ENCODE assay signal across 25 cellular contexts in the genomic region with DNA sequence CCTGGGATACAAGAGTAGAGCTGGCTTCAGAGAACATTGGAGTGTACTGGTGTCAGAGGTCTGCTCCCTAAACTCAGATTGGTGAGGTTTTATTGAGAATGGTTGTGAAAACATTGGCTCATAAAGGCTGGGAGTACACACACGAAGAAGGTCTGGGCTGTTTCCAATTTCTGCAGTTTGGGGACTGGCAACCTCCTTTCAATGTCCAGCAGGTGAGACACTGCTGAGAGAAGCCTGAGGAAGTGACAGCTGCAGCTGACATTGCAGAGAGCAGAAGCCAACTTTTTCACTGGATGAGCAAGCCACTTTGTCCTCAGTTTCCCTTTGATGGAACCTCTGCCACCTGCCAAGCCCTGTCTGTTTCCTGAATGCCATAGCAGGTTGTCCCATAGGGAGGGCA.
"Had no signal": no experiment of that assay in that cellular context is flagged by ENCODE, and none has a peak within 500 bp of the region (broad histone marks: within the 10 kb centered on the region; RNA-seq: fewer than 3 reads in every experiment).

No MANE protein-coding gene starts in this region.

- ATAC-seq: naive thymus-derived CD4-positive, alpha-beta T cell; natural killer cell; pancreas; psoas muscle; right cardiac atrium; right lobe of liver; stimulated activated effector memory CD8-positive, alpha-beta T cell treated with anti-CD3 and anti-CD28 coated beads, Interleukin-12 subunit alpha, Interleukin-12 subunit beta, amount 100 ng/mL, for 72 hours; stimulated activated naive B cell treated with anti-CD40 and anti-IgM and Interleukin-4, amounts not matched to agents 10 μg/mL and 1 μg/mL and 100 μg/mL, for 72 hours had no signal

- DNase-seq: naive thymus-derived CD4-positive, alpha-beta T cell; natural killer cell; occipital lobe; pancreas; posterior cingulate gyrus; psoas muscle; right cardiac atrium; right lobe of liver; sigmoid colon; small intestine; stimulated activated CD4-positive, alpha-beta T cell treated with anti-CD3 and anti-CD28 coated beads, Interleukin-15, amount 100 ng/mL, for 24 hours; stimulated activated CD4-positive, alpha-beta T cell treated with anti-CD3 and anti-CD28 coated beads, Interleukin-2, amount 100 ng/mL, for 24 hours; stimulated activated CD4-positive, alpha-beta T cell treated with anti-CD3 and anti-CD28 coated beads, Interleukin-2, amount 100 ng/mL, for 48 hours; stimulated activated CD4-positive, alpha-beta T cell treated with anti-CD3 and anti-CD28 coated beads, Interleukin-4, amount 100 ng/mL, for 24 hours; stimulated activated naive B cell treated with anti-CD40 and anti-IgM and Interleukin-4, amounts not matched to agents 10 μg/mL and 1 μg/mL and 100 μg/mL, for 72 hours; stimulated activated naive CD4-positive, alpha-beta T cell treated with Interleukin-2 at 50 U/mL for 16 hours; stomach; thyroid gland; trophoblast cell; upper lobe of left lung had no signal

- H3K9me3 Mint-ChIP-seq: natural killer cell; nephron; neural progenitor cell; stimulated activated effector memory CD8-positive, alpha-beta T cell treated with anti-CD3 and anti-CD28 coated beads, Interleukin-12 subunit alpha, Interleukin-12 subunit beta, amount 100 ng/mL, for 72 hours; stimulated activated naive CD8-positive, alpha-beta T cell treated with anti-CD3 and anti-CD28 coated beads, Interleukin-15, Interleukin-2, amounts not matched to agents 100 ng/mL and 50 ng/mL, for 24 hours had no signal

- H3K27ac Mint-ChIP-seq: naive thymus-derived CD4-positive, alpha-beta T cell; natural killer cell; nephron; neural progenitor cell; progenitor cell of endocrine pancreas; stimulated activated effector memory CD8-positive, alpha-beta T cell treated with anti-CD3 and anti-CD28 coated beads, Interleukin-12 subunit alpha, Interleukin-12 subunit beta, amount 100 ng/mL, for 72 hours; stimulated activated naive B cell treated with anti-CD40 and anti-IgM and Interleukin-4, amounts not matched to agents 10 μg/mL and 1 μg/mL and 100 μg/mL, for 72 hours; stimulated activated naive CD8-positive, alpha-beta T cell treated with anti-CD3 and anti-CD28 coated beads, Interleukin-15, Interleukin-2, amounts not matched to agents 100 ng/mL and 50 ng/mL, for 24 hours had no signal

- H3K36me3 Mint-ChIP-seq: naive thymus-derived CD4-positive, alpha-beta T cell; natural killer cell; neural progenitor cell; stimulated activated effector memory CD8-positive, alpha-beta T cell treated with anti-CD3 and anti-CD28 coated beads, Interleukin-12 subunit alpha, Interleukin-12 subunit beta, amount 100 ng/mL, for 72 hours; stimulated activated naive B cell treated with anti-CD40 and anti-IgM and Interleukin-4, amounts not matched to agents 10 μg/mL and 1 μg/mL and 100 μg/mL, for 72 hours had no signal
